ENCODE assay signal across 28 cellular contexts in the genomic region with DNA sequence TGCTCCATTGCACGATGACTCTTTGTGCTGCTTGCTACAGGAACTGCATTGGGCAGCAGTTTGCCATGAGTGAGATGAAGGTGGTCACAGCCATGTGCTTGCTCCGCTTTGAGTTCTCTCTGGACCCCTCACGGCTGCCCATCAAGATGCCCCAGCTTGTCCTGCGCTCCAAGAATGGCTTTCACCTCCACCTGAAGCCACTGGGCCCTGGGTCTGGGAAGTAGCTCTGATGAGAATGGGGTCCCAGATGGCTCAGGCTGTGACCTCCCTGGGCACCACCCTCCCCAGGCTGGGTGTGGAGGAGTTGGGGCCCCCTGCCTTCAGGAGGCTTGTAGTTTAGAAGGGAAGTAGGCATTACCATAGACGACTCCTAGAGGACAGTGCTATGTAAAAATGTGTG. TPM values are rescaled to one million over a fixed set of nuclear protein-coding genes. Genes with fewer than 3 reads are reported as not detected.
"Had no signal": no experiment of that assay in that cellular context is flagged by ENCODE, and none has a peak within 500 bp of the region (broad histone marks: within the 10 kb centered on the region; RNA-seq: fewer than 3 reads in every experiment).

No MANE protein-coding gene starts in this region.

- H3K27ac ChIP-seq: left lung, lower lobe of right lung, neural progenitor cell, pancreas, prostate gland, skin epidermis, stomach, testis, transverse colon, upper lobe of right lung had no signal

- H3K4me2 ChIP-seq: neural progenitor cell had no signal

- H2AFZ ChIP-seq: neural progenitor cell had no signal

- H3K4me1 Mint-ChIP-seq: naive thymus-derived CD8-positive, alpha-beta T cell; nephron had no signal

- H3K9me3 Mint-ChIP-seq: nephron, neural progenitor cell had no signal

- H3K36me3 Mint-ChIP-seq: naive thymus-derived CD8-positive, alpha-beta T cell; neural progenitor cell; stimulated activated naive B cell treated with anti-CD40 and anti-IgM and Interleukin-4, amounts not matched to agents 10 μg/mL and 1 μg/mL and 100 μg/mL, for 72 hours had no signal

- H3K4me1 ChIP-seq: left lung, pancreas, prostate gland, testis, transverse colon, upper lobe of right lung had no signal

- H3K9me3 ChIP-seq: left lung, lower lobe of right lung, pancreas, prostate gland, stomach, testis, thyroid gland, transverse colon, upper lobe of right lung had no signal

- H3K27ac Mint-ChIP-seq: naive thymus-derived CD8-positive, alpha-beta T cell; nephron; neural progenitor cell; stimulated activated naive B cell treated with anti-CD40 and anti-IgM and Interleukin-4, amounts not matched to agents 10 μg/mL and 1 μg/mL and 100 μg/mL, for 72 hours had no signal

- H3K4me3 Mint-ChIP-seq: naive thymus-derived CD8-positive, alpha-beta T cell; nephron; neural progenitor cell; stimulated activated naive B cell treated with anti-CD40 and anti-IgM and Interleukin-4, amounts not matched to agents 10 μg/mL and 1 μg/mL and 100 μg/mL, for 72 hours had no signal

- DNase-seq: hippocampal formation; kidney; left colon; left lung; lower lobe of right lung; mammary epithelial cell; mesenchymal stem cell; naive thymus-derived CD8-positive, alpha-beta T cell; posterior cingulate gyrus; retina; right cardiac atrium; stimulated activated CD4-positive, alpha-beta T cell treated with anti-CD3 and anti-CD28 coated beads, Interleukin-12 subunit alpha, Interleukin-12 subunit beta, amount 100 ng/mL, for 4 hours; stimulated activated CD4-positive, alpha-beta T cell treated with anti-CD3 and anti-CD28 coated beads, Interleukin-15, amount 100 ng/mL, for 24 hours; stimulated activated CD4-positive, alpha-beta T cell treated with anti-CD3 and anti-CD28 coated beads, Interleukin-2, amount 100 ng/mL, for 24 hours; stimulated activated CD4-positive, alpha-beta T cell treated with anti-CD3 and anti-CD28 coated beads, Interleukin-4, amount 100 ng/mL, for 1 hour; stimulated activated naive B cell treated with anti-CD40 and anti-IgM and Interleukin-4, amounts not matched to agents 10 μg/mL and 1 μg/mL and 100 μg/mL, for 72 hours; stimulated activated naive CD8-positive, alpha-beta T cell treated with anti-CD3 and anti-CD28 coated beads, Interleukin-15, Interleukin-2, amounts not matched to agents 100 U/mL and 50 U/mL, for 24 hours; stomach; testis; thyroid gland; transverse colon; upper lobe of right lung had no signal

- ATAC-seq: left colon; left lung; lower lobe of right lung; naive thymus-derived CD8-positive, alpha-beta T cell; pancreas; right cardiac atrium; sciatic nerve; stimulated activated naive B cell treated with anti-CD40 and anti-IgM and Interleukin-4, amounts not matched to agents 10 μg/mL and 1 μg/mL and 100 μg/mL, for 72 hours; stimulated activated naive CD8-positive, alpha-beta T cell treated with anti-CD3 and anti-CD28 coated beads, Interleukin-15, Interleukin-2, amounts not matched to agents 100 U/mL and 50 U/mL, for 24 hours; upper lobe of right lung had no signal

- H3K9ac ChIP-seq: neural progenitor cell had no signal

- H3K4me3 ChIP-seq: left lung, lower lobe of right lung, neural progenitor cell, pancreas, prostate gland, skin epidermis, stomach, testis, thyroid gland, transverse colon, upper lobe of right lung had no signal

- H3K36me3 ChIP-seq: left lung, neural progenitor cell, pancreas, prostate gland, stomach, transverse colon had no signal

- H3K27me3 ChIP-seq: left lung, neural progenitor cell, pancreas, stomach, testis, thyroid gland, transverse colon, upper lobe of right lung had no signal

RNA-seq across cellular contexts. Expression of a gene that starts 19.7 kb away (rescaled TPM):
- polyA plus RNA-seq: naive thymus-derived CD8-positive, alpha-beta T cell had no signal
